ENCODE assay signal across 31 cellular contexts in the genomic region with DNA sequence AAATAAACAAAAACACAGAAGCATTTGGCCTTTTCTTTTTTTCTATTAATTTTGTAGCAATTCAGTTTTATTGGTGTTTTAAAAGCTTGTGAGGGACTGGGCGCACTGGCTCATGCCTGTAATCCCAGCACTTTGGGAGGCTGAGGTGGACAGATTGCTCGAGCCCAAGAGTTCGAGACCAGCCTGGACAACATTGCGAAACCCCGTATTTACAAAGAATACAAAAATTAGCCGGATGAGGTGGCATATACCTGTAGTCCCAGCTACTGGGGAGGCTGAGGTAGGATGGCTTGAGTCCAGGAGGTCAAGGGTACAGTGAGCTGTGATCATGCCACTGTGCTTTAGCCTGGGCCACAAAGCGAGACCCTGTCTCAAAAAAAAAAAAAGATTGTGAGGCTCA.
"Had no signal": no experiment of that assay in that cellular context is flagged by ENCODE, and none has a peak within 500 bp of the region (broad histone marks: within the 10 kb centered on the region; RNA-seq: fewer than 3 reads in every experiment).

No MANE protein-coding gene starts in this region.

- FAIRE-seq: bronchial epithelial cell had no signal

- ATAC-seq: activated CD4-positive, alpha-beta T cell treated with anti-CD3 and anti-CD28 coated beads for 36 hours; activated CD8-positive, alpha-beta memory T cell treated with anti-CD3 and anti-CD28 coated beads, Interleukin-2, amount 10 ng/mL, durations not matched to agents 7 days and 5 days; activated CD8-positive, alpha-beta T cell treated with anti-CD3 and anti-CD28 coated beads, Interleukin-2, amount 10 ng/mL, durations not matched to agents 7 days and 5 days; activated naive CD4-positive, alpha-beta T cell treated with anti-CD3 and anti-CD28 coated beads, Interleukin-2, amount 50 U/mL, for 72 hours; gastroesophageal sphincter; heart right ventricle had no signal

- H3K27me3 ChIP-seq: ascending aorta, dorsolateral prefrontal cortex, esophagus squamous epithelium, gastroesophageal sphincter, heart right ventricle had no signal

- DNase-seq: activated CD4-positive, alpha-beta memory T cell treated with anti-CD3 and anti-CD28 coated beads for 36 hours; activated CD4-positive, alpha-beta T cell treated with anti-CD3 and anti-CD28 coated beads for 36 hours; activated CD4-positive, alpha-beta T cell treated with anti-CD3 and anti-CD28 coated beads, Interleukin-2, amount 10 ng/mL, durations not matched to agents 24 days and 14 days; activated CD4-positive, CD25-positive, alpha-beta regulatory T cell; activated CD4-positive, CD25-positive, alpha-beta regulatory T cell treated with anti-CD3 and anti-CD28 coated beads, Interleukin-2, amount 50 U/mL, for 72 hours; activated CD8-positive, alpha-beta memory T cell treated with anti-CD3 and anti-CD28 coated beads, Interleukin-2, amount 10 ng/mL, durations not matched to agents 7 days and 5 days; activated CD8-positive, alpha-beta memory T cell treated with anti-CD3 and anti-CD28 coated beads, Interleukin-2, amount 50 U/mL, for 4 hours; activated CD8-positive, alpha-beta T cell treated with anti-CD3 and anti-CD28 coated beads, Interleukin-2, amount 10 ng/mL, durations not matched to agents 7 days and 5 days; activated gamma-delta T cell; activated naive CD4-positive, alpha-beta T cell; activated naive CD4-positive, alpha-beta T cell treated with anti-CD3 and anti-CD28 coated beads, Interleukin-2, amount 10 ng/mL, durations not matched to agents 7 days and 5 days; activated naive CD8-positive, alpha-beta T cell treated with anti-CD3 and anti-CD28 coated beads, Interleukin-2, amount 10 ng/mL, durations not matched to agents 7 days and 5 days; activated T-cell treated with anti-CD3 and anti-CD28 coated beads, Interleukin-2, amount 50 U/mL, for 1 hour; activated T-cell treated with anti-CD3 and anti-CD28 coated beads, Interleukin-2, amount 50 U/mL, for 48 hours; dorsolateral prefrontal cortex; effector memory CD4-positive, alpha-beta T cell; endodermal cell; esophagus squamous epithelium; foreskin melanocyte; heart right ventricle; T-helper 2 cell had no signal

- H3K4me3 ChIP-seq: ascending aorta, coronary artery, dorsolateral prefrontal cortex, esophagus squamous epithelium, gastroesophageal sphincter, heart right ventricle had no signal

- H3K27ac ChIP-seq: ascending aorta, coronary artery, epithelial cell of prostate, esophagus squamous epithelium, gastroesophageal sphincter, heart right ventricle had no signal

- H3K9me3 ChIP-seq: ascending aorta, esophagus squamous epithelium, gastroesophageal sphincter, heart right ventricle had no signal

- H3K9me3 Mint-ChIP-seq: activated CD4-positive, alpha-beta memory T cell treated with anti-CD3 and anti-CD28 coated beads for 36 hours; activated CD4-positive, alpha-beta T cell treated with anti-CD3 and anti-CD28 coated beads, Interleukin-2, amount 10 ng/mL, durations not matched to agents 24 days and 14 days; activated naive CD4-positive, alpha-beta T cell treated with anti-CD3 and anti-CD28 coated beads, Interleukin-2, amount 10 ng/mL, durations not matched to agents 7 days and 5 days; activated naive CD4-positive, alpha-beta T cell treated with anti-CD3 and anti-CD28 coated beads, Interleukin-2, amount 50 U/mL, for 72 hours; activated naive CD8-positive, alpha-beta T cell treated with anti-CD3 and anti-CD28 coated beads, Interleukin-2, amount 10 ng/mL, durations not matched to agents 7 days and 5 days; activated T-helper 1 cell treated with anti-CD3 and anti-CD28 coated beads, Interleukin-12 subunit alpha, Interleukin-12 subunit beta, Interleukin-2, Interleukin-4 antibody, amounts not matched to agents 30 ng/mL and 10 ng/mL and 1 ng/mL, durations not matched to agents 14 hours and 24 hours and 36 hours; brain; central memory CD8-positive, alpha-beta T cell; dendritic cell treated with granulocyte-macrophage colony-stimulating factor and Interleukin-4, amounts not matched to agents 40 ng/mL and 50 ng/mL, for 4 days; endodermal cell had no signal

- H3K27me3 Mint-ChIP-seq: activated CD4-positive, alpha-beta memory T cell treated with anti-CD3 and anti-CD28 coated beads for 36 hours; activated CD4-positive, alpha-beta T cell treated with anti-CD3 and anti-CD28 coated beads for 36 hours; activated CD4-positive, alpha-beta T cell treated with anti-CD3 and anti-CD28 coated beads, Interleukin-2, amount 10 ng/mL, durations not matched to agents 24 days and 14 days; activated CD8-positive, alpha-beta memory T cell treated with anti-CD3 and anti-CD28 coated beads, Interleukin-2, amount 10 ng/mL, durations not matched to agents 7 days and 5 days; activated naive CD4-positive, alpha-beta T cell treated with anti-CD3 and anti-CD28 coated beads, Interleukin-2, amount 10 ng/mL, durations not matched to agents 7 days and 5 days; activated naive CD8-positive, alpha-beta T cell treated with anti-CD3 and anti-CD28 coated beads, Interleukin-2, amount 10 ng/mL, durations not matched to agents 7 days and 5 days; brain; central memory CD8-positive, alpha-beta T cell; dendritic cell treated with granulocyte-macrophage colony-stimulating factor and Interleukin-4, amounts not matched to agents 40 ng/mL and 50 ng/mL, for 4 days had no signal

- H3K27ac Mint-ChIP-seq: activated CD4-positive, alpha-beta memory T cell treated with anti-CD3 and anti-CD28 coated beads for 36 hours; activated CD4-positive, alpha-beta T cell treated with anti-CD3 and anti-CD28 coated beads for 36 hours; activated naive CD4-positive, alpha-beta T cell treated with anti-CD3 and anti-CD28 coated beads, Interleukin-2, amount 10 ng/mL, durations not matched to agents 7 days and 5 days; dendritic cell treated with granulocyte-macrophage colony-stimulating factor and Interleukin-4, amounts not matched to agents 40 ng/mL and 50 ng/mL, for 4 days; endodermal cell had no signal

- H3K4me3 Mint-ChIP-seq: activated CD4-positive, alpha-beta memory T cell treated with anti-CD3 and anti-CD28 coated beads for 36 hours; activated CD4-positive, alpha-beta T cell treated with anti-CD3 and anti-CD28 coated beads for 36 hours; activated CD4-positive, alpha-beta T cell treated with anti-CD3 and anti-CD28 coated beads, Interleukin-2, amount 10 ng/mL, durations not matched to agents 24 days and 14 days; activated CD8-positive, alpha-beta memory T cell treated with anti-CD3 and anti-CD28 coated beads, Interleukin-2, amount 10 ng/mL, durations not matched to agents 7 days and 5 days; activated CD8-positive, alpha-beta T cell treated with anti-CD3 and anti-CD28 coated beads, Interleukin-2, amount 10 ng/mL, durations not matched to agents 7 days and 5 days; activated naive CD4-positive, alpha-beta T cell treated with anti-CD3 and anti-CD28 coated beads, Interleukin-2, amount 10 ng/mL, durations not matched to agents 7 days and 5 days; activated naive CD8-positive, alpha-beta T cell treated with anti-CD3 and anti-CD28 coated beads, Interleukin-2, amount 10 ng/mL, durations not matched to agents 7 days and 5 days; activated T-helper 1 cell treated with anti-CD3 and anti-CD28 coated beads, Interleukin-12 subunit alpha, Interleukin-12 subunit beta, Interleukin-2, Interleukin-4 antibody, amounts not matched to agents 30 ng/mL and 10 ng/mL and 1 ng/mL, durations not matched to agents 14 hours and 24 hours and 36 hours; brain; central memory CD8-positive, alpha-beta T cell; dendritic cell treated with granulocyte-macrophage colony-stimulating factor and Interleukin-4, amounts not matched to agents 40 ng/mL and 50 ng/mL, for 4 days; endodermal cell had no signal

- H3K4me1 Mint-ChIP-seq: endodermal cell had no signal

- H3K4me1 ChIP-seq: ascending aorta had no signal
